In genomic region chr20:10467985-10468845, GRCh38 we compare ENCODE assay signal across 15 cellular contexts. TPM values are rescaled to one million over a fixed set of nuclear protein-coding genes. Genes with fewer than 3 reads are reported as not detected.
DNase-seq lines count a peak whose midpoint lies in the region; ATAC-seq and TF ChIP-seq lines count a peak whose summit lies in the region.
"Had no signal": no experiment of that assay in that cellular context is flagged by ENCODE, and none has a peak within 500 bp of the region (broad histone marks: within the 10 kb centered on the region; RNA-seq: fewer than 3 reads in every experiment).

No MANE protein-coding gene starts in this region.

- DNase-seq in GM23248 (peak; percentile 44), T-helper 17 cell (no peak), foreskin fibroblast (peak; percentile 38 to 58), smooth muscle cell (lab: John Stamatoyannopoulos, UW; ENCODE audit: unreplicated experiment) (no peak), MG63 (no peak), NCI-H2081 (lab: John Stamatoyannopoulos, UW) (no peak)
- DNase-seq in CD4-positive, alpha-beta T cell, result no peak
- DNase-seq: activated CD4-positive, alpha-beta T cell treated with anti-CD3 and anti-CD28 coated beads for 4 hours; activated T-cell treated with anti-CD3 and anti-CD28 coated beads, Interleukin-2, amount 50 U/mL, for 4 hours; CD4-positive, CD25-positive, alpha-beta regulatory T cell; lower lobe of right lung; T-helper 1 cell had no signal

- H3K9me3 ChIP-seq in GM23248 (ENCODE audit: low read depth) (no peaks in the 10 kb centered on the region), T-helper 17 cell (ENCODE audit: control insufficient read depth, low read length, poor library complexity, severe bottlenecking) (no peaks in the 10 kb centered on the region), smooth muscle cell (replicated peaks; ENCODE audit: low read depth) (no peaks in the 10 kb centered on the region), MG63 (no peaks in the 10 kb centered on the region)
- no peaks in the 10 kb centered on the region for H3K9me3 ChIP-seq in CD4-positive, alpha-beta T cell (ENCODE audit: control insufficient read depth, low read length)

- H3K27ac ChIP-seq in GM23248 (no peak overlapping the region), smooth muscle cell (ENCODE audit: low read depth) (peak overlapping the region; percentile 72)
- H3K27ac ChIP-seq in CD4-positive, alpha-beta T cell (ENCODE audit: low read depth, low read length), result no peak overlapping the region
- H3K27ac ChIP-seq: lower lobe of right lung, parathyroid adenoma had no signal

- H2AFZ ChIP-seq in GM23248 (no peak overlapping the region), smooth muscle cell (ENCODE audit: low read depth) (no peak overlapping the region)
- H2AFZ ChIP-seq: parathyroid adenoma had no signal

- in situ Hi-C loops in GM23248 (cut with MboI), result loop anchor here (10.0 to 25.0 kb wide), 2 partner anchors 794 to 1077 kb away; no protein-coding TSS in a partner anchor

- intact Hi-C loops in CD4-positive, alpha-beta T cell (cut with DNase I, micrococcal nuclease), result loop anchor here in 1 of 2 experiments (5.0 kb wide), 1 partner anchor 54 kb away; no protein-coding TSS in a partner anchor

- no peak overlapping the region for H3K4me3 Mint-ChIP-seq in T-helper 17 cell
- no peak overlapping the region for H3K4me3 Mint-ChIP-seq in CD4-positive, alpha-beta T cell
- H3K4me3 Mint-ChIP-seq: activated T-cell treated with anti-CD3 and anti-CD28 coated beads, Interleukin-2, amount 50 U/mL, for 4 hours; CD4-positive, CD25-positive, alpha-beta regulatory T cell; stimulated activated memory B cell treated with anti-CD40 and anti-IgM and Interleukin-4, amounts not matched to agents 10 μg/mL and 1 μg/mL and 100 μg/mL, for 72 hours had no signal

- H3K4me3 ChIP-seq in GM23248, result no peak overlapping the region
- no peak overlapping the region for H3K4me3 ChIP-seq in foreskin fibroblast (ENCODE audit: low read depth in 1 of 2, low read length in 2 of 2)
- no peak overlapping the region for H3K4me3 ChIP-seq in smooth muscle cell
- no peak overlapping the region for H3K4me3 ChIP-seq in MG63
- H3K4me3 ChIP-seq: lower lobe of right lung had no signal

- H3K4me2 ChIP-seq in GM23248 (ENCODE audit: unreplicated experiment), result peak overlapping the region; percentile 2
- peak overlapping the region; percentile 67 for H3K4me2 ChIP-seq in smooth muscle cell

- no peaks in the 10 kb centered on the region for H3K27me3 ChIP-seq in GM23248 (replicated peaks; ENCODE audit: insufficient read depth)
- no peaks in the 10 kb centered on the region for H3K27me3 ChIP-seq in smooth muscle cell (ENCODE audit: low read depth)
- no peaks in the 10 kb centered on the region for H3K27me3 ChIP-seq in CD4-positive, alpha-beta T cell (ENCODE audit: control insufficient read depth, insufficient read depth, low read length)
- H3K27me3 ChIP-seq in MG63, result no peaks in the 10 kb centered on the region

- H3F3A ChIP-seq in GM23248 (ENCODE audit: insufficient read depth) (peaks cover 16% of the 10 kb centered on the region), smooth muscle cell (ENCODE audit: low read depth) (peaks cover 19% of the 10 kb centered on the region)

- WGBS in GM23248 (ENCODE audit: low coverage in 1 of 2, low lambda C conversion rate in 2 of 2, missing lambda C conversion rate in 2 of 2), 2 experiments, result 46 to 50% methylated on average over 4 of the region's 4 CpGs
- 33% methylated on average over 4 of the region's 4 CpGs for WGBS in smooth muscle cell (ENCODE audit: low lambda C conversion rate)

- H3K9ac ChIP-seq in GM23248 (no peak overlapping the region), smooth muscle cell (ENCODE audit: low read depth) (no peak overlapping the region)
- H3K9ac ChIP-seq: parathyroid adenoma had no signal

- CTCF ChIA-PET in CD4-positive, alpha-beta T cell (lab: Charles Lee), result no interaction called here

- ATAC-seq in T-helper 17 cell, result no peak
- no peak for ATAC-seq in HG03039 (IDR thresholded peaks at IDR 0.05; ENCODE audit: unreplicated experiment)
- ATAC-seq in CD4-positive, alpha-beta T cell (ENCODE audit: poor library complexity), result no peak
- ATAC-seq: activated T-cell treated with anti-CD3 and anti-CD28 coated beads, Interleukin-2, amount 50 U/mL, for 4 hours; stimulated activated memory B cell treated with anti-CD40 and anti-IgM and Interleukin-4, amounts not matched to agents 10 μg/mL and 1 μg/mL and 100 μg/mL, for 72 hours had no signal

- H3K36me3 ChIP-seq in GM23248 (ENCODE audit: low read depth) (no peaks in the 10 kb centered on the region), smooth muscle cell (ENCODE audit: low read depth) (no peaks in the 10 kb centered on the region), MG63 (no peaks in the 10 kb centered on the region)
- H3K36me3 ChIP-seq: lower lobe of right lung had no signal

- H3K79me2 ChIP-seq in GM23248 (ENCODE audit: insufficient read depth) (no peaks in the 10 kb centered on the region), smooth muscle cell (ENCODE audit: low read depth) (no peaks in the 10 kb centered on the region)

- no peaks in the 10 kb centered on the region for H3K9me2 ChIP-seq in GM23248 (ENCODE audit: insufficient read depth)

- no peaks in the 10 kb centered on the region for H3K36me3 Mint-ChIP-seq in T-helper 17 cell (ENCODE audit: low read depth)
- peaks cover 7% of the 10 kb centered on the region for H3K36me3 Mint-ChIP-seq in CD4-positive, alpha-beta T cell (ENCODE audit: low read depth)

- peak overlapping the region; percentile 67 for H3K27ac Mint-ChIP-seq in T-helper 17 cell
- H3K27ac Mint-ChIP-seq in CD4-positive, alpha-beta T cell, result no peak overlapping the region
- H3K27ac Mint-ChIP-seq: stimulated activated memory B cell treated with anti-CD40 and anti-IgM and Interleukin-4, amounts not matched to agents 10 μg/mL and 1 μg/mL and 100 μg/mL, for 72 hours had no signal

- H3K4me1 ChIP-seq in GM23248 (ENCODE audit: insufficient read depth), result peaks cover 13% of the 10 kb centered on the region
- H3K4me1 ChIP-seq in smooth muscle cell (ENCODE audit: low read depth), result peaks cover 59% of the 10 kb centered on the region
- H3K4me1 ChIP-seq: parathyroid adenoma had no signal

- H3K4me1 Mint-ChIP-seq in T-helper 17 cell, result peaks cover 15% of the 10 kb centered on the region
- peaks cover 7% of the 10 kb centered on the region for H3K4me1 Mint-ChIP-seq in CD4-positive, alpha-beta T cell (ENCODE audit: low read depth)

- no peak for TF ChIP-seq CTCF in foreskin fibroblast (IDR thresholded peaks at IDR 0.05; ENCODE audit: low read depth, low read length)
- TF ChIP-seq CTCF in smooth muscle cell (IDR thresholded peaks at IDR 0.05; ENCODE audit: borderline replicate concordance, insufficient read depth, poor library complexity, severe bottlenecking), result no peak
- TF ChIP-seq CTCF in CD4-positive, alpha-beta T cell (IDR thresholded peaks at IDR 0.05), result no peak

- POLR2A ChIA-PET in CD4-positive, alpha-beta T cell (lab: Charles Lee), result no interaction called here

- H4K20me1 ChIP-seq in GM23248 (ENCODE audit: insufficient read depth), result no peaks in the 10 kb centered on the region
- H4K20me1 ChIP-seq in smooth muscle cell (ENCODE audit: low read depth), result no peaks in the 10 kb centered on the region

- H3K9me3 Mint-ChIP-seq in CD4-positive, alpha-beta T cell, result no peaks in the 10 kb centered on the region
- H3K9me3 Mint-ChIP-seq: stimulated activated memory B cell treated with anti-CD40 and anti-IgM and Interleukin-4, amounts not matched to agents 10 μg/mL and 1 μg/mL and 100 μg/mL, for 72 hours had no signal

- H3K27me3 Mint-ChIP-seq in T-helper 17 cell, result no peaks in the 10 kb centered on the region
- H3K27me3 Mint-ChIP-seq in CD4-positive, alpha-beta T cell, result no peaks in the 10 kb centered on the region
- H3K27me3 Mint-ChIP-seq: CD4-positive, CD25-positive, alpha-beta regulatory T cell; stimulated activated memory B cell treated with anti-CD40 and anti-IgM and Interleukin-4, amounts not matched to agents 10 μg/mL and 1 μg/mL and 100 μg/mL, for 72 hours had no signal

RNA-seq across cellular contexts. Expression of gene SLX4IP, which starts 33.1 kb away (rescaled TPM):
- 2.9 and 3.7 TPM in 2 replicates for total RNA-seq in GM23248 (2014; rRNA removed; shearing (Covaris generic))
- polyA plus RNA-seq in GM23248 (2016; fragmentation: Nextera tagmentation; extraction: Ambion mirVana), result 3.4 and 3.9 TPM in 2 replicates
- total RNA-seq in T-helper 17 cell, result 1 to 10 TPM; 4.0 to 4.6 TPM
- 4.6 and 6.2 TPM in 2 replicates for total RNA-seq in smooth muscle cell
- polyA plus RNA-seq in smooth muscle cell, result 1.2 and 3.7 TPM in 2 replicates
- total RNA-seq in CD4-positive, alpha-beta T cell, result 1 to 10 TPM; 1.6 to 1.8 TPM
- 1.7 and 3.0 TPM in 2 replicates for total RNA-seq in MG63 (2014; rRNA removed; shearing (Covaris generic); ENCODE audit: low replicate concordance)

RNA-seq across cellular contexts. Expression of gene MKKS, which starts 34.2 kb away (rescaled TPM):
- 9.8 and 12.0 TPM in 2 replicates for total RNA-seq in GM23248 (2014; rRNA removed; shearing (Covaris generic))
- polyA plus RNA-seq in GM23248 (2016; fragmentation: Nextera tagmentation; extraction: Ambion mirVana) (17.4 and 17.8 TPM in 2 replicates), smooth muscle cell (12.8 and 19.8 TPM in 2 replicates)
- total RNA-seq in T-helper 17 cell (1 to 10 TPM; 4.7 to 5.0 TPM), smooth muscle cell (13.7 and 15.6 TPM in 2 replicates)
- total RNA-seq in CD4-positive, alpha-beta T cell, result under 1 TPM; 0.66 to 0.78 TPM
- total RNA-seq in MG63 (2014; rRNA removed; shearing (Covaris generic); ENCODE audit: low replicate concordance), result 9.6 and 9.8 TPM in 2 replicates

Comparison
In these comparisons a context has a peak if more than half of its experiments do, and no peak if none do; other contexts are left out.
1. DNase-seq: peak in GM23248 (single experiment) and foreskin fibroblast (2 of 2); none in T-helper 17 cell (0 of 3), smooth muscle cell (single experiment), CD4-positive, alpha-beta T cell (0 of 10), MG63 (single experiment) and NCI-H2081 (0 of 2).